In the genomic region with DNA sequence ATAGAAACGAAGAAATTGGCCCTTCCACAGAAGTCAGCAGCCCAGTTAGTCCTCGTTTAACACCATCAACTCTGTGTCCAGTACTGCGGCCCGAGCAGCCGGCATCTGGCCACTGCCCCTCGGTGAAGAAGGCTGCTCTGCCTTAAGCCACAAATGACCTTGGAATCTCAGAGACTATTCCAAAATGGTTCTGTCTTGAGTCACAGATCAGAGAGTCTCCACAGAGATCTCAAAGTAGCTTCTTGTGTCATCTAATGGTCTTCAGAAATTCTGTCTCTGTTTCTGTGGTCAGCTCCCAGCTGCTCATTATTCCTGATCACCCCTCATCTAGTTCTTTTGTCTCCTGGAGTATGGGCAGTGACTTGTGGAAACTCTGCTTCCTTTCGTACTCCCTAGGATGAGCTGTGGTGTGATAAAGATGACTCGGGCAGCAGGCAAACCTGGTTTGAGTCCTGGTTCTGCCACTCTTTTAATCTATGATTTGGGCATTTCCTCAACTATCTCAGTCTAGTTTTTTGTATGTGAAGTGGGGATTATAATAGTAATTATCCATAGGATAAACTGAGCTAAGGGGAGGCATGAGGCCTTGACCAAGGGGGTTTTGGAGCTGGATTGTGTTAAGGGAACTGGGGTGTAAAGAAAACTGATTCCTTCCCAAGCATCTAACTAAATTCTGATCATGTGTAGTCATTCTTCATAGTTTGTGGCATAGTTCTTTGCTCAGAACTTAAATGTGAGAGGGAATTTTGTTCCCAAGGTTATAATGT, we compare ENCODE assay signal across 9 cellular contexts. TPM values are rescaled to one million over a fixed set of nuclear protein-coding genes. Genes with fewer than 3 reads are reported as not detected.
DNase-seq lines count a peak whose midpoint lies in the region; ATAC-seq and TF ChIP-seq lines count a peak whose summit lies in the region.
"Had no signal": no experiment of that assay in that cellular context is flagged by ENCODE, and none has a peak within 500 bp of the region (broad histone marks: within the 10 kb centered on the region; RNA-seq: fewer than 3 reads in every experiment).

No MANE protein-coding gene starts in this region.

- no peaks in the 10 kb centered on the region for H3K27me3 Mint-ChIP-seq in chondrocyte (ENCODE audit: low read depth)
- no peaks in the 10 kb centered on the region for H3K27me3 Mint-ChIP-seq in GM23338 (ENCODE audit: insufficient read depth, low read depth, poor library complexity)

- no peak for TF ChIP-seq CTCF in chondrocyte (IDR thresholded peaks at IDR 0.05)
- TF ChIP-seq CTCF in thoracic aorta (IDR thresholded peaks at IDR 0.05), result no peak
- TF ChIP-seq CTCF in GM23338 (conservative IDR thresholded peaks at IDR 0.05; ENCODE audit: low read depth in 2 of 2), result no peak

- H3K9me3 Mint-ChIP-seq in chondrocyte (ENCODE audit: low read depth) (no peaks in the 10 kb centered on the region), GM23338 (no peaks in the 10 kb centered on the region)

- H3K36me3 Mint-ChIP-seq in chondrocyte (ENCODE audit: low read depth) (peaks cover 1% of the 10 kb centered on the region), GM23338 (ENCODE audit: low read depth) (no peaks in the 10 kb centered on the region)

- DNase-seq in HT1080 (ENCODE audit: low read depth) (peak; percentile 15), chondrocyte (ENCODE audit: low spot score) (no peak), thoracic aorta (ENCODE audit: low spot score) (no peak), iPS-NIHi7 (ENCODE audit: extremely low spot score) (no peak), GM23338 (ENCODE audit: low spot score) (no peak), DMS114 treated with DMSO at 0.1 percent for 48 hours (lab: John Stamatoyannopoulos, UW; ENCODE audit: unreplicated experiment) (no peak)

- H3K36me3 ChIP-seq in mesodermal cell (ENCODE audit: control insufficient read depth, insufficient read depth, low read length) (no peaks in the 10 kb centered on the region), thoracic aorta (no peaks in the 10 kb centered on the region), GM23338 (ENCODE audit: insufficient read depth) (no peaks in the 10 kb centered on the region)

- H3K27ac Mint-ChIP-seq in chondrocyte (ENCODE audit: unreplicated experiment) (peak overlapping the region; percentile 95), GM23338 (no peak overlapping the region)

- no peak overlapping the region for H3K4me2 ChIP-seq in GM23338

- H3K27ac ChIP-seq in mesodermal cell (ENCODE audit: low read depth, low read length, severe bottlenecking), result peak overlapping the region; percentile 71
- peak overlapping the region; percentile 79 to 87 for H3K27ac ChIP-seq in thoracic aorta
- no peak overlapping the region for H3K27ac ChIP-seq in GM23338 (ENCODE audit: low read depth)
- H3K27ac ChIP-seq: foreskin keratinocyte, RWPE1 had no signal

- H2AFZ ChIP-seq in GM23338, result no peak overlapping the region

- no peaks in the 10 kb centered on the region for H3K79me2 ChIP-seq in GM23338 (replicated peaks; ENCODE audit: insufficient read depth)

- WGBS in mesodermal cell (ENCODE audit: insufficient coverage in 2 of 2), 2 experiments, result 96 to 98% methylated on average over 6 of the region's 8 CpGs

- no peaks in the 10 kb centered on the region for H3F3A ChIP-seq in GM23338 (replicated peaks; ENCODE audit: low read depth)

- H3K4me3 Mint-ChIP-seq in chondrocyte (ENCODE audit: unreplicated experiment) (no peak overlapping the region), GM23338 (no peak overlapping the region)

- H3K4me1 ChIP-seq in mesodermal cell (ENCODE audit: control insufficient read depth, insufficient read depth, low read length, poor library complexity, severe bottlenecking) (peaks cover 19% of the 10 kb centered on the region), thoracic aorta (ENCODE audit: control insufficient read depth in 1 of 2, low read depth in 2 of 2) (peaks cover 17 to 38% of the 10 kb centered on the region in 2 donors), GM23338 (ENCODE audit: insufficient read depth) (no peaks in the 10 kb centered on the region; the same call in 1 of the 2 replicates)
- H3K4me1 ChIP-seq: foreskin keratinocyte had no signal

- H3K27me3 ChIP-seq in thoracic aorta (replicated peaks; ENCODE audit: insufficient read depth) (no peaks in the 10 kb centered on the region), GM23338 (ENCODE audit: insufficient read depth) (no peaks in the 10 kb centered on the region)
- H3K27me3 ChIP-seq: foreskin keratinocyte had no signal

- H3K4me1 Mint-ChIP-seq in chondrocyte (ENCODE audit: low read depth) (peaks cover 43% of the 10 kb centered on the region), GM23338 (peaks cover 8% of the 10 kb centered on the region)

- no peak for ATAC-seq in thoracic aorta (ENCODE audit: insufficient number of reproducible peaks, low FRiP score, low read depth)
- ATAC-seq in GM23338, result no peak
- ATAC-seq: foreskin keratinocyte had no signal

- no peaks in the 10 kb centered on the region for H3K9me2 ChIP-seq in GM23338 (ENCODE audit: insufficient read depth)

- no peaks in the 10 kb centered on the region for H4K20me1 ChIP-seq in GM23338 (replicated peaks; ENCODE audit: insufficient read depth)

- H3K4me3 ChIP-seq in mesodermal cell (ENCODE audit: extremely low read depth, insufficient read depth, low read length, poor library complexity, severe bottlenecking), result no peak overlapping the region
- H3K4me3 ChIP-seq in thoracic aorta, result no peak overlapping the region
- H3K4me3 ChIP-seq in GM23338, result no peak overlapping the region

- H3K9me3 ChIP-seq in mesodermal cell (ENCODE audit: control insufficient read depth, low read length) (no peaks in the 10 kb centered on the region), thoracic aorta (no peaks in the 10 kb centered on the region)

TF ChIP-seq in GM23338, 12 proteins besides CTCF, POLR2A, EP300 and RAD21 (continues in another document):
- TF ChIP-seq ZNF331 (CRISPR knock-in tag; IDR thresholded peaks at IDR 0.05; ENCODE audit: low read depth) (no peak), NANOG (IDR thresholded peaks at IDR 0.05; ENCODE audit: borderline replicate concordance) (no peak), JUNB (IDR thresholded peaks at IDR 0.05; ENCODE audit: unreplicated experiment) (no peak), EZH2 (IDR thresholded peaks at IDR 0.05; ENCODE audit: low read depth, unreplicated experiment) (no peak), CREB1 (CRISPR knock-in tag; IDR thresholded peaks at IDR 0.05; ENCODE audit: low read depth) (no peak), POLR2AphosphoS5 (IDR thresholded peaks at IDR 0.05; ENCODE audit: low read depth) (no peak)

RNA-seq across cellular contexts. Expression of a gene that starts 22.6 kb away (rescaled TPM):
- 9.9 and 10.4 TPM in 2 replicates for total RNA-seq in HT1080 (2014; rRNA removed; shearing (Covaris generic))
- 12.3 and 12.8 TPM in 2 replicates for polyA plus RNA-seq in HT1080 (2015; cell fraction: cytosol; rRNA removed)
- 11.8 and 13.7 TPM in 2 replicates for polyA plus RNA-seq in HT1080 (2015; cell fraction: nucleus; rRNA removed)
- 33.8 to 39.7 TPM (median 37.7 TPM) in 3 replicates for total RNA-seq in chondrocyte
- polyA plus RNA-seq in mesodermal cell (2013, experiment 1 of 2), result 13.6 TPM
- 12.4 TPM for polyA plus RNA-seq in mesodermal cell (2013, experiment 2 of 2)
- total RNA-seq in thoracic aorta, result 10 to 100 TPM; 73.2 to 89.8 TPM
- 3.8 and 6.5 TPM in 2 replicates for total RNA-seq in GM23338 (2014; rRNA removed; shearing (Covaris generic))
- polyA plus RNA-seq in GM23338 (2016; fragmentation: Nextera tagmentation; extraction: Ambion mirVana), result 1.2 and 2.8 TPM in 2 replicates
